In genomic region chr3:4989649-4989966, GRCh38 we compare ENCODE assay signal across 10 cellular contexts. TPM values are rescaled to one million over a fixed set of nuclear protein-coding genes. Genes with fewer than 3 reads are reported as not detected.
DNase-seq lines count a peak whose midpoint lies in the region; ATAC-seq and TF ChIP-seq lines count a peak whose summit lies in the region.
"Had no signal": no experiment of that assay in that cellular context is flagged by ENCODE, and none has a peak within 500 bp of the region (broad histone marks: within the 10 kb centered on the region; RNA-seq: fewer than 3 reads in every experiment).

No MANE protein-coding gene starts in this region.

- ATAC-seq in activated CD4-positive, alpha-beta T cell treated with anti-CD3 and anti-CD28 coated beads for 36 hours: no peak
- no peak for ATAC-seq in stimulated activated naive B cell treated with anti-CD40 and anti-IgM and Interleukin-4, amounts not matched to agents 10 μg/mL and 1 μg/mL and 100 μg/mL, for 72 hours (replicated peaks)
- ATAC-seq in GM19351 (IDR thresholded peaks at IDR 0.05; ENCODE audit: unreplicated experiment): no peak

- H3K4me3 Mint-ChIP-seq in activated CD4-positive, alpha-beta T cell treated with anti-CD3 and anti-CD28 coated beads for 36 hours: no peak overlapping the region
- H3K4me3 Mint-ChIP-seq in immature natural killer cell: no peak overlapping the region
- H3K4me3 Mint-ChIP-seq in stimulated activated naive B cell treated with anti-CD40 and anti-IgM and Interleukin-4, amounts not matched to agents 10 μg/mL and 1 μg/mL and 100 μg/mL, for 72 hours: no peak overlapping the region

- no peak for DNase-seq in activated CD4-positive, alpha-beta T cell treated with anti-CD3 and anti-CD28 coated beads for 36 hours
- no peak for DNase-seq in activated CD4-positive, alpha-beta T cell treated with anti-CD3 and anti-CD28 coated beads for 1 hour
- no peak for DNase-seq in WERI-Rb-1
- no peak for DNase-seq in immature natural killer cell
- DNase-seq in stimulated activated naive B cell treated with anti-CD40 and anti-IgM and Interleukin-4, amounts not matched to agents 10 μg/mL and 1 μg/mL and 100 μg/mL, for 72 hours: no peak
- no peak for DNase-seq in DMS153 treated with DMSO at 0.1 percent for 48 hours (lab: John Stamatoyannopoulos, UW; ENCODE audit: unreplicated experiment)
- DNase-seq in UCSD-AML1 (lab: John Stamatoyannopoulos, UW; ENCODE audit: unreplicated experiment): no peak
- DNase-seq: 8988T; activated effector memory CD4-positive, alpha-beta T cell treated with Interleukin-2 at 50 U/mL for 16 hours had no signal

- intact Hi-C loops in activated CD4-positive, alpha-beta T cell treated with anti-CD3 and anti-CD28 coated beads for 36 hours (cut with DNase I, micrococcal nuclease): no loop called here

- H3K36me3 Mint-ChIP-seq in activated CD4-positive, alpha-beta T cell treated with anti-CD3 and anti-CD28 coated beads for 36 hours (ENCODE audit: low read depth): peaks cover 14% of the 10 kb centered on the region
- H3K36me3 Mint-ChIP-seq in immature natural killer cell: peaks cover 0 to under 1% (median under 1%) of the 10 kb centered on the region in 3 donors
- H3K36me3 Mint-ChIP-seq in stimulated activated naive B cell treated with anti-CD40 and anti-IgM and Interleukin-4, amounts not matched to agents 10 μg/mL and 1 μg/mL and 100 μg/mL, for 72 hours: peaks cover 13 to 15% of the 10 kb centered on the region in 2 donors

- CTCF ChIA-PET in activated CD4-positive, alpha-beta T cell treated with anti-CD3 and anti-CD28 coated beads for 36 hours (lab: Charles Lee): no interaction called here

- H3K9me3 ChIP-seq in WERI-Rb-1 (ENCODE audit: severe bottlenecking): no peaks in the 10 kb centered on the region

- no peaks in the 10 kb centered on the region for H3K27me3 ChIP-seq in WERI-Rb-1 (ENCODE audit: insufficient read depth, low read depth, severe bottlenecking)

- H3K9me3 Mint-ChIP-seq in activated CD4-positive, alpha-beta T cell treated with anti-CD3 and anti-CD28 coated beads for 36 hours (ENCODE audit: low read depth): no peaks in the 10 kb centered on the region
- no peaks in the 10 kb centered on the region for H3K9me3 Mint-ChIP-seq in immature natural killer cell
- no peaks in the 10 kb centered on the region for H3K9me3 Mint-ChIP-seq in stimulated activated naive B cell treated with anti-CD40 and anti-IgM and Interleukin-4, amounts not matched to agents 10 μg/mL and 1 μg/mL and 100 μg/mL, for 72 hours

- no peaks in the 10 kb centered on the region for H3K27me3 Mint-ChIP-seq in activated CD4-positive, alpha-beta T cell treated with anti-CD3 and anti-CD28 coated beads for 36 hours
- H3K27me3 Mint-ChIP-seq in immature natural killer cell (ENCODE audit: low read depth in 3 of 3): peaks cover 6 to 20% (median 16%) of the 10 kb centered on the region in 3 donors
- H3K27me3 Mint-ChIP-seq in stimulated activated naive B cell treated with anti-CD40 and anti-IgM and Interleukin-4, amounts not matched to agents 10 μg/mL and 1 μg/mL and 100 μg/mL, for 72 hours: no peaks in the 10 kb centered on the region

- no peak overlapping the region for H3K4me3 ChIP-seq in WERI-Rb-1 (ENCODE audit: low read depth, low read length)

- TF ChIP-seq CTCF in WERI-Rb-1 (IDR thresholded peaks at IDR 0.05; ENCODE audit: low read depth, low read length): no peak

- peaks cover 46% of the 10 kb centered on the region for H3K4me1 Mint-ChIP-seq in activated CD4-positive, alpha-beta T cell treated with anti-CD3 and anti-CD28 coated beads for 36 hours
- peaks cover 30 to 54% of the 10 kb centered on the region in 2 donors for H3K4me1 Mint-ChIP-seq in immature natural killer cell
- peaks cover 35 to 57% of the 10 kb centered on the region in 2 donors for H3K4me1 Mint-ChIP-seq in stimulated activated naive B cell treated with anti-CD40 and anti-IgM and Interleukin-4, amounts not matched to agents 10 μg/mL and 1 μg/mL and 100 μg/mL, for 72 hours

- peaks cover 2% of the 10 kb centered on the region for H3K36me3 ChIP-seq in WERI-Rb-1

- H3K27ac Mint-ChIP-seq in activated CD4-positive, alpha-beta T cell treated with anti-CD3 and anti-CD28 coated beads for 36 hours: peak overlapping the region; percentile 31
- H3K27ac Mint-ChIP-seq in immature natural killer cell: peak overlapping the region in 4 of 6 donors; percentile 73 to 99 (median 78)
- H3K27ac Mint-ChIP-seq in stimulated activated naive B cell treated with anti-CD40 and anti-IgM and Interleukin-4, amounts not matched to agents 10 μg/mL and 1 μg/mL and 100 μg/mL, for 72 hours: peak overlapping the region; percentile 84

- peak overlapping the region; percentile 76 for H3K27ac ChIP-seq in WERI-Rb-1

- POLR2A ChIA-PET in activated CD4-positive, alpha-beta T cell treated with anti-CD3 and anti-CD28 coated beads for 36 hours (lab: Charles Lee): interaction anchor here (0.6 kb wide), 1 partner anchor 13 kb away, joined by 3 read pairs; no protein-coding TSS in a partner anchor

RNA-seq across cellular contexts. Expression of gene BHLHE40, which starts 10.4 kb away (rescaled TPM):
- total RNA-seq in activated CD4-positive, alpha-beta T cell treated with anti-CD3 and anti-CD28 coated beads for 36 hours: 100 to 1,000 TPM; 258 to 273 TPM
- polyA plus RNA-seq in immature natural killer cell: 10 to 100 TPM; 51.4 to 91.9 (median 64.4) TPM

Comparison
In these comparisons a context has a peak if more than half of its experiments do, and no peak if none do; other contexts are left out.
1. H3K27ac Mint-ChIP-seq: peak in every context shown above with its lines; median percentile 84 in stimulated activated naive B cell treated with anti-CD40 and anti-IgM and Interleukin-4, amounts not matched to agents 10 μg/mL and 1 μg/mL and 100 μg/mL, for 72 hours; 78 in immature natural killer cell; 31 in activated CD4-positive, alpha-beta T cell treated with anti-CD3 and anti-CD28 coated beads for 36 hours.